Comparison of ENCODE assay signal across 8 cellular contexts in the genomic region with DNA sequence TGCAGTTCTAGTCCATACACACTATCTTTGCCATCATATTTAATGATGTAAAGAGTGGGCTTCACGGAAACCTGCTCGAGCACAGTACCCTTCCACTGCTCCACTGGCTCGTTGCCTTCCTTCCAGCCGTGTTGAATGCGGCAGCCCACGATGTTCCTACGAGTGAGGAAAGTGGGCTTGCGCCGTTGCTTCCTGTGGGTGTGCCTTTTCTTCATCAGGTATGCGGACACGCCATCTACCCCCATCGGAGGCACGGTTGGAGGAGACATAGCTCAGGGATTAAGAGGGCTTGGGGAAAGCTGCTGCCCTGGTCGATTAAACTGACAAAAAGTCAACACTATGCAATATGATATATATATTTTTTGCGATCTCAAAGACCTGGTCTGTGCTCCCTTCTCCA. TPM values are rescaled to one million over a fixed set of nuclear protein-coding genes. Genes with fewer than 3 reads are reported as not detected.
DNase-seq lines count a peak whose midpoint lies in the region; ATAC-seq and TF ChIP-seq lines count a peak whose summit lies in the region.

No MANE protein-coding gene starts in this region.

- ATAC-seq in GM18499 (IDR thresholded peaks at IDR 0.05; ENCODE audit: insufficient read depth, unreplicated experiment) (peak; percentile 31), HG02885 (IDR thresholded peaks at IDR 0.05; ENCODE audit: poor library complexity, unreplicated experiment) (peak; percentile 44), heart right ventricle (peak in 6 of 8 donors; percentile 6 to 53 (median 32))

- peaks cover 6% of the 10 kb centered on the region for H3K36me3 Mint-ChIP-seq in activated naive CD4-positive, alpha-beta T cell treated with anti-CD3 and anti-CD28 coated beads, Interleukin-2, amount 10 ng/mL, durations not matched to agents 7 days and 5 days

- H3K27ac ChIP-seq in heart right ventricle (peak overlapping the region in 8 of 10 donors; percentile 50 to 75 (median 65)), prostate gland (peak overlapping the region; percentile 80)

- H3K36me3 ChIP-seq in heart right ventricle, result no peaks in the 10 kb centered on the region
- no peaks in the 10 kb centered on the region for H3K36me3 ChIP-seq in prostate gland

- CTCF ChIA-PET in activated naive CD4-positive, alpha-beta T cell treated with anti-CD3 and anti-CD28 coated beads, Interleukin-2, amount 10 ng/mL, durations not matched to agents 7 days and 5 days (lab: Charles Lee), result no interaction called here

- peak overlapping the region; percentile 94 for H3K4me3 Mint-ChIP-seq in activated naive CD4-positive, alpha-beta T cell treated with anti-CD3 and anti-CD28 coated beads, Interleukin-2, amount 10 ng/mL, durations not matched to agents 7 days and 5 days

- peaks cover 16% of the 10 kb centered on the region for H3K4me1 Mint-ChIP-seq in activated naive CD4-positive, alpha-beta T cell treated with anti-CD3 and anti-CD28 coated beads, Interleukin-2, amount 10 ng/mL, durations not matched to agents 7 days and 5 days

- H3K27me3 Mint-ChIP-seq in activated naive CD4-positive, alpha-beta T cell treated with anti-CD3 and anti-CD28 coated beads, Interleukin-2, amount 10 ng/mL, durations not matched to agents 7 days and 5 days, result peaks cover 6% of the 10 kb centered on the region

- WGBS in heart right ventricle, 2 donors, result 0 to 1% methylated on average over 15 of the region's 15 CpGs
- WGBS in prostate gland, result 0% methylated on average over 15 of the region's 15 CpGs

- H3K9me3 ChIP-seq in heart right ventricle (peaks cover 0 to 5% (median 0%) of the 10 kb centered on the region in 11 donors), prostate gland (no peaks in the 10 kb centered on the region)

- no peaks in the 10 kb centered on the region for H3K9me3 Mint-ChIP-seq in activated naive CD4-positive, alpha-beta T cell treated with anti-CD3 and anti-CD28 coated beads, Interleukin-2, amount 10 ng/mL, durations not matched to agents 7 days and 5 days

- peaks cover 0 to 6% (median 0%) of the 10 kb centered on the region in 7 donors for H3K27me3 ChIP-seq in heart right ventricle
- H3K27me3 ChIP-seq in prostate gland (replicated peaks; ENCODE audit: insufficient read depth), result no peaks in the 10 kb centered on the region

- H3K4me3 ChIP-seq in heart right ventricle (peak overlapping the region; percentile 48 to 75 (median 66)), prostate gland (peak overlapping the region; percentile 50 to 52)

- TF ChIP-seq POLR2A in prostate gland (IDR thresholded peaks at IDR 0.05), result no peak

- H3K4me1 ChIP-seq in heart right ventricle, result peaks cover 0 to 10% (median 0%) of the 10 kb centered on the region in 9 donors
- H3K4me1 ChIP-seq in prostate gland (replicated peaks), result no peaks in the 10 kb centered on the region

- peak; percentile 33 for DNase-seq in ACHN
- DNase-seq in NCI-H345 (lab: John Stamatoyannopoulos, UW), result peak; percentile 55
- DNase-seq in activated naive CD4-positive, alpha-beta T cell treated with anti-CD3 and anti-CD28 coated beads, Interleukin-2, amount 10 ng/mL, durations not matched to agents 7 days and 5 days, result peak; percentile 41
- DNase-seq in heart right ventricle, result peak in 1 of 2 donors; percentile 12
- peak; percentile 8 for DNase-seq in prostate gland (ENCODE audit: low spot score)
- DNase-seq in T-helper 9 cell, result no peak

- intact Hi-C loops in heart right ventricle (cut with DNase I) (loop anchor here in 3 of 10 donors (5.0 kb wide), 3 partner anchors 162 to 412 kb away; no protein-coding TSS in a partner anchor), prostate gland (cut with DNase I) (loop anchor here (5.0 kb wide), 1 partner anchor 852 kb away; no protein-coding TSS in a partner anchor)

- TF ChIP-seq CTCF in heart right ventricle (IDR thresholded peaks at IDR 0.05), result no peak
- TF ChIP-seq CTCF in prostate gland (IDR thresholded peaks at IDR 0.05), result no peak

- H3K27ac Mint-ChIP-seq in activated naive CD4-positive, alpha-beta T cell treated with anti-CD3 and anti-CD28 coated beads, Interleukin-2, amount 10 ng/mL, durations not matched to agents 7 days and 5 days, result peak overlapping the region; percentile 83

- in situ Hi-C loops in ACHN (cut with HindIII; ENCODE audit: low pct_ligation_motif_present, low pct_unique_long_range_greater_than_20kb, low sequenced_read_pairs), result no loop called here

RNA-seq across cellular contexts. Expression of a gene that starts 0.6 kb away (rescaled TPM):
- total RNA-seq in heart right ventricle (1 to 10 TPM in 3 of 10 donors, under 1 TPM in 7; 0.28 to 1.2 (median 0.80) TPM), prostate gland (1 to 10 TPM; 3.5 to 5.8 TPM)
- under 1 TPM; 0.51 to 0.95 TPM for polyA plus RNA-seq in heart right ventricle
